8 cellular contexts compared by ENCODE assay signal in genomic region chr2:47002480-47003381, GRCh38.
A peak's percentile ranks its signal among the peaks of the same experiment; 100 is the strongest.
DNase-seq lines count a peak whose midpoint lies in the region; ATAC-seq, FAIRE-seq and TF ChIP-seq lines count a peak whose summit lies in the region.

No MANE protein-coding gene starts in this region.

- peak; percentile 9 for FAIRE-seq in GM12891 (lab: Jason Lieb, UNC)

- no peaks in the 10 kb centered on the region for H3K36me3 ChIP-seq in ovary

- TF ChIP-seq CTCF in fibroblast of pulmonary artery (IDR thresholded peaks at IDR 0.05; ENCODE audit: low read length, missing control alignments) = no peak
- TF ChIP-seq CTCF in ovary (IDR thresholded peaks at IDR 0.05) = no peak
- TF ChIP-seq CTCF in omental fat pad (IDR thresholded peaks at IDR 0.05) = no peak

- H3K9me3 ChIP-seq in ovary = no peaks in the 10 kb centered on the region

- TF ChIP-seq POLR2A in GM12891 (IDR thresholded peaks at IDR 0.05; ENCODE audit: low read depth, low read length) = no peak
- TF ChIP-seq POLR2A in ovary (IDR thresholded peaks at IDR 0.05) = no peak

- peaks cover 22% of the 10 kb centered on the region for H3K4me1 ChIP-seq in ovary (ENCODE audit: insufficient read depth)

- H3K27ac ChIP-seq in ovary = peak overlapping the region in 1 of 2 donors; percentile 11

- ATAC-seq in omental fat pad (ENCODE audit: low FRiP score) = no peak
- no peak for ATAC-seq in HG03439 (IDR thresholded peaks at IDR 0.05; ENCODE audit: unreplicated experiment)

- H3K4me3 ChIP-seq in fibroblast of pulmonary artery (replicated peaks; ENCODE audit: low read depth, low read length) (no peak overlapping the region), ovary (no peak overlapping the region)

- intact Hi-C loops in ovary (cut with DNase I) = loop anchor here in 1 of 4 donors (10.0 kb wide), 1 partner anchor 52 kb away; no protein-coding TSS in a partner anchor

- no peaks in the 10 kb centered on the region for H3K27me3 ChIP-seq in ovary

- TF ChIP-seq EP300 in ovary (IDR thresholded peaks at IDR 0.05) = no peak

- WGBS in ovary, 3 donors = 26 to 32% (median 29%) methylated on average over 7 of the region's 7 CpGs

- DNase-seq in GM12891 (ENCODE audit: insufficient read length, low spot score) = no peak
- DNase-seq in RPMI7951 (ENCODE audit: low read depth) = peak; percentile 67
- DNase-seq in fibroblast of pulmonary artery (ENCODE audit: low read depth) = peak; percentile 18
- DNase-seq in ovary = peak; percentile 58 to 76 (median 68)
- no peak for DNase-seq in HuH-7.5 (ENCODE audit: low spot score)
- DNase-seq in omental fat pad (ENCODE audit: low spot score) = no peak
- no peak for DNase-seq in NCI-H510A treated with DMSO at 0.1 percent for 48 hours (lab: John Stamatoyannopoulos, UW)

TF ChIP-seq in GM12891, 5 proteins besides CTCF, POLR2A, EP300 and RAD21:
- TF ChIP-seq SPI1 (IDR thresholded peaks at IDR 0.05; ENCODE audit: low read depth, low read length) (0 out of 2 replicates have a peak, but pooled peaks have one; percentile 27), PAX5 (IDR thresholded peaks at IDR 0.05; ENCODE audit: insufficient read depth, low read length, severe bottlenecking) (no peak)

Comparison
In these comparisons a context has a peak if more than half of its experiments do, and no peak if none do; other contexts are left out.
1. DNase-seq: peak in RPMI7951 (single experiment), fibroblast of pulmonary artery (single experiment) and ovary (5 of 5); none in GM12891 (single experiment), HuH-7.5 (single experiment), omental fat pad (single experiment) and NCI-H510A treated with DMSO at 0.1 percent for 48 hours (single experiment).